ENCODE assay signal across 9 cellular contexts in genomic region chr16:23590181-23590580, GRCh38.
"Had no signal": no experiment of that assay in that cellular context is flagged by ENCODE, and none has a peak within 500 bp of the region (broad histone marks: within the 10 kb centered on the region; RNA-seq: fewer than 3 reads in every experiment).

No MANE protein-coding gene starts in this region.

- H3K4me3 ChIP-seq: GM23338 had no signal

- H2AFZ ChIP-seq: GM23338 had no signal

- H3K4me2 ChIP-seq: GM23338 had no signal

- H3K27ac ChIP-seq: HL-60 had no signal

- ATAC-seq: GM23338 had no signal

- DNase-seq: H9, HCEC 1CT, HFFc6, IMR-90, KBM-7 had no signal

- FAIRE-seq: H1, H54 had no signal
